ENCODE assay signal across 10 cellular contexts in genomic region chr15:95025924-95026728, GRCh38.
A peak's percentile ranks its signal among the peaks of the same experiment; 100 is the strongest.
DNase-seq lines count a peak whose midpoint lies in the region; ATAC-seq, FAIRE-seq and TF ChIP-seq lines count a peak whose summit lies in the region.
"Had no signal": no experiment of that assay in that cellular context is flagged by ENCODE, and none has a peak within 500 bp of the region (broad histone marks: within the 10 kb centered on the region; RNA-seq: fewer than 3 reads in every experiment).

No MANE protein-coding gene starts in this region.

- H3K4me3 Mint-ChIP-seq in mesothelial cell of epicardium: no peak overlapping the region
- H3K4me3 Mint-ChIP-seq in natural killer cell: no peak overlapping the region
- H3K4me3 Mint-ChIP-seq in activated T-helper 17 cell treated with anti-CD3 and anti-CD28 coated beads, Interleukin-2, amount 50 U/mL, for 72 hours: no peak overlapping the region
- H3K4me3 Mint-ChIP-seq: stimulated activated effector memory CD8-positive, alpha-beta T cell treated with anti-CD3 and anti-CD28 coated beads, Interleukin-12 subunit alpha, Interleukin-12 subunit beta, amount 100 ng/mL, for 72 hours had no signal

- H3K4me1 Mint-ChIP-seq in mesothelial cell of epicardium (peaks cover 6% of the 10 kb centered on the region), natural killer cell (no peaks in the 10 kb centered on the region)
- H3K4me1 Mint-ChIP-seq in activated T-helper 17 cell treated with anti-CD3 and anti-CD28 coated beads, Interleukin-2, amount 50 U/mL, for 72 hours: no peaks in the 10 kb centered on the region
- H3K4me1 Mint-ChIP-seq: stimulated activated effector memory CD8-positive, alpha-beta T cell treated with anti-CD3 and anti-CD28 coated beads, Interleukin-12 subunit alpha, Interleukin-12 subunit beta, amount 100 ng/mL, for 72 hours had no signal

- H3K36me3 Mint-ChIP-seq in mesothelial cell of epicardium (peaks cover 5% of the 10 kb centered on the region), natural killer cell (no peaks in the 10 kb centered on the region)
- H3K36me3 Mint-ChIP-seq in activated T-helper 17 cell treated with anti-CD3 and anti-CD28 coated beads, Interleukin-2, amount 50 U/mL, for 72 hours (ENCODE audit: low read depth): no peaks in the 10 kb centered on the region
- H3K36me3 Mint-ChIP-seq: stimulated activated effector memory CD8-positive, alpha-beta T cell treated with anti-CD3 and anti-CD28 coated beads, Interleukin-12 subunit alpha, Interleukin-12 subunit beta, amount 100 ng/mL, for 72 hours had no signal

- no peaks in the 10 kb centered on the region for H3K4me1 ChIP-seq in heart left ventricle
- H3K4me1 ChIP-seq: HAP-1 had no signal

- H3K9me3 ChIP-seq in heart left ventricle: peaks cover 0 to 23% (median 8%) of the 10 kb centered on the region in 12 donors
- H3K9me3 ChIP-seq: HAP-1 had no signal

- no peak overlapping the region for H3K4me3 ChIP-seq in heart left ventricle
- H3K4me3 ChIP-seq in NB4 (ENCODE audit: low read depth, low read length): no peak overlapping the region
- H3K4me3 ChIP-seq in bronchial epithelial cell (ENCODE audit: low read depth, low read length): no peak overlapping the region
- H3K4me3 ChIP-seq: HAP-1 had no signal

- FAIRE-seq in bronchial epithelial cell (lab: Jason Lieb, UNC): no peak

- no peak for TF ChIP-seq POLR2A in heart left ventricle (IDR thresholded peaks at IDR 0.05)
- no peak for TF ChIP-seq POLR2A in NB4 (IDR thresholded peaks at IDR 0.05; ENCODE audit: extremely low read depth, insufficient read length)

- ATAC-seq in heart left ventricle (peak in 2 of 4 donors; percentile 33 to 47), Right ventricle myocardium inferior (no peak), natural killer cell (no peak)
- ATAC-seq in activated T-helper 17 cell treated with anti-CD3 and anti-CD28 coated beads, Interleukin-2, amount 50 U/mL, for 72 hours (replicated peaks): no peak
- ATAC-seq: stimulated activated effector memory CD8-positive, alpha-beta T cell treated with anti-CD3 and anti-CD28 coated beads, Interleukin-12 subunit alpha, Interleukin-12 subunit beta, amount 100 ng/mL, for 72 hours had no signal

- intact Hi-C loops in heart left ventricle (cut with DNase I): loop anchor here in 7 of 10 donors (5.0 to 10.0 kb wide), 10 partner anchors 61 to 1329 kb away; no protein-coding TSS in a partner anchor
- intact Hi-C loops in Right ventricle myocardium inferior (cut with DNase I): loop anchor here (10.0 kb wide), 2 partner anchors 229 to 1309 kb away; partner anchors contain the start of gene NR2F2
- intact Hi-C loops in natural killer cell (cut with micrococcal nuclease): no loop called here

- peak; percentile 36 to 66 (median 47) for TF ChIP-seq CTCF in heart left ventricle (IDR thresholded peaks at IDR 0.05)
- peak; percentile 73 for TF ChIP-seq CTCF in NB4 (IDR thresholded peaks at IDR 0.05; ENCODE audit: low read depth, low read length)
- TF ChIP-seq CTCF in bronchial epithelial cell (IDR thresholded peaks at IDR 0.05; ENCODE audit: insufficient read depth, low read length, severe bottlenecking): peak; percentile 67
- peak; percentile 20 for TF ChIP-seq CTCF in mesothelial cell of epicardium (IDR thresholded peaks at IDR 0.05; ENCODE audit: unreplicated experiment)
- TF ChIP-seq CTCF in natural killer cell (IDR thresholded peaks at IDR 0.05): no peak

- H3K27me3 ChIP-seq in heart left ventricle (no peaks in the 10 kb centered on the region), bronchial epithelial cell (ENCODE audit: control insufficient read depth, insufficient read depth, low read length) (no peaks in the 10 kb centered on the region)

- H3K27me3 Mint-ChIP-seq in mesothelial cell of epicardium (ENCODE audit: low read depth) (no peaks in the 10 kb centered on the region), natural killer cell (ENCODE audit: low read depth in 2 of 2) (peaks cover 0 to 7% of the 10 kb centered on the region in 2 donors)
- no peaks in the 10 kb centered on the region for H3K27me3 Mint-ChIP-seq in activated T-helper 17 cell treated with anti-CD3 and anti-CD28 coated beads, Interleukin-2, amount 50 U/mL, for 72 hours

- H3K36me3 ChIP-seq in heart left ventricle: no peaks in the 10 kb centered on the region
- H3K36me3 ChIP-seq in bronchial epithelial cell (ENCODE audit: control insufficient read depth, insufficient read depth, low read length): no peaks in the 10 kb centered on the region
- H3K36me3 ChIP-seq: HAP-1 had no signal

- 82 to 91% (median 84%) methylated on average over 5 of the region's 5 CpGs for WGBS in heart left ventricle, 4 donors

- DNase-seq in heart left ventricle: peak in 3 of 5 donors; percentile 16 to 27 (median 26)
- no peak for DNase-seq in Right ventricle myocardium inferior (ENCODE audit: missing footprints)
- peak; percentile 76 for DNase-seq in NB4 (ENCODE audit: low read depth)
- peak; percentile 47 for DNase-seq in bronchial epithelial cell (ENCODE audit: low read depth)
- DNase-seq in mesothelial cell of epicardium (ENCODE audit: low spot score in 2 of 2, unreplicated experiment in 2 of 2): no peak
- DNase-seq in GOT3 (lab: John Stamatoyannopoulos, UW): no peak
- DNase-seq in natural killer cell: no peak

- H3K27ac Mint-ChIP-seq in mesothelial cell of epicardium (no peak overlapping the region), natural killer cell (no peak overlapping the region)
- no peak overlapping the region for H3K27ac Mint-ChIP-seq in activated T-helper 17 cell treated with anti-CD3 and anti-CD28 coated beads, Interleukin-2, amount 50 U/mL, for 72 hours
- H3K27ac Mint-ChIP-seq: stimulated activated effector memory CD8-positive, alpha-beta T cell treated with anti-CD3 and anti-CD28 coated beads, Interleukin-12 subunit alpha, Interleukin-12 subunit beta, amount 100 ng/mL, for 72 hours had no signal

- H3K9me3 Mint-ChIP-seq in mesothelial cell of epicardium (peaks cover 24% of the 10 kb centered on the region), natural killer cell (peaks cover 0 to 6% of the 10 kb centered on the region in 2 donors)
- peaks cover 10% of the 10 kb centered on the region for H3K9me3 Mint-ChIP-seq in activated T-helper 17 cell treated with anti-CD3 and anti-CD28 coated beads, Interleukin-2, amount 50 U/mL, for 72 hours

- no peak overlapping the region for H3K27ac ChIP-seq in heart left ventricle

Comparison
In these comparisons a context has a peak if more than half of its experiments do, and no peak if none do; other contexts are left out.
1. DNase-seq: peak in heart left ventricle (3 of 5), NB4 (single experiment) and bronchial epithelial cell (single experiment); none in Right ventricle myocardium inferior (single experiment), mesothelial cell of epicardium (0 of 2), GOT3 (single experiment) and natural killer cell (single experiment).